In genomic region chr16:88744520-88744835, GRCh38 we compare ENCODE assay signal across 18 cellular contexts. TPM values are rescaled to one million over a fixed set of nuclear protein-coding genes. Genes with fewer than 3 reads are reported as not detected.
A peak's percentile ranks its signal among the peaks of the same experiment; 100 is the strongest.
DNase-seq lines count a peak whose midpoint lies in the region; ATAC-seq and TF ChIP-seq lines count a peak whose summit lies in the region.
"Had no signal": no experiment of that assay in that cellular context is flagged by ENCODE, and none has a peak within 500 bp of the region (broad histone marks: within the 10 kb centered on the region; RNA-seq: fewer than 3 reads in every experiment).

No MANE protein-coding gene starts in this region.

- H3K27ac Mint-ChIP-seq in activated naive CD4-positive, alpha-beta T cell treated with anti-CD3 and anti-CD28 coated beads, Interleukin-2, amount 50 U/mL, for 24 hours, result peak overlapping the region; percentile 46
- no peak overlapping the region for H3K27ac Mint-ChIP-seq in activated naive CD4-positive, alpha-beta T cell treated with anti-CD3 and anti-CD28 coated beads for 36 hours
- peak overlapping the region; percentile 47 for H3K27ac Mint-ChIP-seq in stimulated activated naive B cell treated with anti-CD40 and anti-IgM and Interleukin-4, amounts not matched to agents 10 μg/mL and 1 μg/mL and 100 μg/mL, for 72 hours
- H3K27ac Mint-ChIP-seq: activated CD4-positive, alpha-beta T cell treated with anti-CD3 and anti-CD28 coated beads for 36 hours; nephron had no signal

- H3K4me1 ChIP-seq in gastroesophageal sphincter, result peaks cover 0 to 57% (median 40%) of the 10 kb centered on the region in 3 donors
- H3K4me1 ChIP-seq: parathyroid adenoma had no signal

- H3K9me3 Mint-ChIP-seq in activated naive CD4-positive, alpha-beta T cell treated with anti-CD3 and anti-CD28 coated beads, Interleukin-2, amount 50 U/mL, for 24 hours, result no peaks in the 10 kb centered on the region
- no peaks in the 10 kb centered on the region for H3K9me3 Mint-ChIP-seq in activated naive CD4-positive, alpha-beta T cell treated with anti-CD3 and anti-CD28 coated beads for 36 hours
- H3K9me3 Mint-ChIP-seq in stimulated activated naive B cell treated with anti-CD40 and anti-IgM and Interleukin-4, amounts not matched to agents 10 μg/mL and 1 μg/mL and 100 μg/mL, for 72 hours, result no peaks in the 10 kb centered on the region
- H3K9me3 Mint-ChIP-seq: activated T-cell treated with anti-CD3 and anti-CD28 coated beads, Interleukin-2, amount 50 U/mL, for 4 hours; effector memory CD8-positive, alpha-beta T cell; IgD-negative memory B cell; nephron had no signal

- no peaks in the 10 kb centered on the region for H3K36me3 Mint-ChIP-seq in activated naive CD4-positive, alpha-beta T cell treated with anti-CD3 and anti-CD28 coated beads, Interleukin-2, amount 50 U/mL, for 24 hours
- no peaks in the 10 kb centered on the region for H3K36me3 Mint-ChIP-seq in activated naive CD4-positive, alpha-beta T cell treated with anti-CD3 and anti-CD28 coated beads for 36 hours (ENCODE audit: low read depth)
- H3K36me3 Mint-ChIP-seq in stimulated activated naive B cell treated with anti-CD40 and anti-IgM and Interleukin-4, amounts not matched to agents 10 μg/mL and 1 μg/mL and 100 μg/mL, for 72 hours, result peaks cover 13 to 16% of the 10 kb centered on the region in 2 donors

- WGBS in gastroesophageal sphincter (ENCODE audit: low coverage in 1 of 2), 2 donors, result no CpG with 5 or more reads among the region's 14 CpGs

- no peak overlapping the region for H3K4me3 Mint-ChIP-seq in activated naive CD4-positive, alpha-beta T cell treated with anti-CD3 and anti-CD28 coated beads, Interleukin-2, amount 50 U/mL, for 24 hours
- no peak overlapping the region for H3K4me3 Mint-ChIP-seq in activated naive CD4-positive, alpha-beta T cell treated with anti-CD3 and anti-CD28 coated beads for 36 hours
- H3K4me3 Mint-ChIP-seq in stimulated activated naive B cell treated with anti-CD40 and anti-IgM and Interleukin-4, amounts not matched to agents 10 μg/mL and 1 μg/mL and 100 μg/mL, for 72 hours, result peak overlapping the region in 1 of 2 donors; percentile 37
- H3K4me3 Mint-ChIP-seq: activated CD4-positive, alpha-beta T cell treated with anti-CD3 and anti-CD28 coated beads for 36 hours; activated T-cell treated with anti-CD3 and anti-CD28 coated beads, Interleukin-2, amount 50 U/mL, for 4 hours; nephron had no signal

- CTCF ChIA-PET in activated naive CD4-positive, alpha-beta T cell treated with anti-CD3 and anti-CD28 coated beads for 36 hours (lab: Charles Lee), result interaction anchor here (0.6 to 4.6 kb wide), 5 partner anchors 10 to 532 kb away, joined by 3 to 35 read pairs (median 7); no protein-coding TSS in a partner anchor

- no peak for DNase-seq in activated naive CD4-positive, alpha-beta T cell treated with anti-CD3 and anti-CD28 coated beads for 36 hours
- DNase-seq in stimulated activated naive B cell treated with anti-CD40 and anti-IgM and Interleukin-4, amounts not matched to agents 10 μg/mL and 1 μg/mL and 100 μg/mL, for 72 hours, result no peak
- DNase-seq in hypothalamus (lab: John Stamatoyannopoulos, UW), result no peak
- DNase-seq in NCI-H2081 (lab: John Stamatoyannopoulos, UW), result no peak
- DNase-seq: foreskin keratinocyte, NCI-H226 had no signal

- peak overlapping the region in 3 of 4 donors; percentile 20 to 86 (median 54) for H3K27ac ChIP-seq in gastroesophageal sphincter
- H3K27ac ChIP-seq: breast epithelium, colonic mucosa, foreskin keratinocyte, parathyroid adenoma had no signal

- no peaks in the 10 kb centered on the region for H3K9me3 ChIP-seq in gastroesophageal sphincter
- H3K9me3 ChIP-seq: breast epithelium, colonic mucosa, upper lobe of left lung had no signal

- no peak for TF ChIP-seq CTCF in gastroesophageal sphincter (IDR thresholded peaks at IDR 0.05)

- H3K4me3 ChIP-seq in gastroesophageal sphincter, result no peak overlapping the region
- H3K4me3 ChIP-seq: colonic mucosa, upper lobe of left lung had no signal

- intact Hi-C loops in activated naive CD4-positive, alpha-beta T cell treated with anti-CD3 and anti-CD28 coated beads for 36 hours (cut with micrococcal nuclease), result no loop called here

- no peak for TF ChIP-seq POLR2A in gastroesophageal sphincter (IDR thresholded peaks at IDR 0.05)

- H3K36me3 ChIP-seq in gastroesophageal sphincter, result peaks cover 0 to 36% of the 10 kb centered on the region in 2 donors
- H3K36me3 ChIP-seq: breast epithelium, colonic mucosa had no signal

- no peaks in the 10 kb centered on the region for H3K27me3 Mint-ChIP-seq in activated naive CD4-positive, alpha-beta T cell treated with anti-CD3 and anti-CD28 coated beads, Interleukin-2, amount 50 U/mL, for 24 hours
- no peaks in the 10 kb centered on the region for H3K27me3 Mint-ChIP-seq in activated naive CD4-positive, alpha-beta T cell treated with anti-CD3 and anti-CD28 coated beads for 36 hours (ENCODE audit: low read depth)
- H3K27me3 Mint-ChIP-seq in stimulated activated naive B cell treated with anti-CD40 and anti-IgM and Interleukin-4, amounts not matched to agents 10 μg/mL and 1 μg/mL and 100 μg/mL, for 72 hours, result no peaks in the 10 kb centered on the region
- H3K27me3 Mint-ChIP-seq: activated CD4-positive, alpha-beta T cell treated with anti-CD3 and anti-CD28 coated beads for 36 hours; effector memory CD8-positive, alpha-beta T cell; IgD-negative memory B cell had no signal

- peaks cover 28% of the 10 kb centered on the region for H3K4me1 Mint-ChIP-seq in activated naive CD4-positive, alpha-beta T cell treated with anti-CD3 and anti-CD28 coated beads, Interleukin-2, amount 50 U/mL, for 24 hours
- H3K4me1 Mint-ChIP-seq in activated naive CD4-positive, alpha-beta T cell treated with anti-CD3 and anti-CD28 coated beads for 36 hours (ENCODE audit: low read depth), result peaks cover 32% of the 10 kb centered on the region
- H3K4me1 Mint-ChIP-seq in stimulated activated naive B cell treated with anti-CD40 and anti-IgM and Interleukin-4, amounts not matched to agents 10 μg/mL and 1 μg/mL and 100 μg/mL, for 72 hours, result peaks cover 37 to 51% of the 10 kb centered on the region in 2 donors

- no peak for ATAC-seq in gastroesophageal sphincter
- ATAC-seq in stimulated activated naive B cell treated with anti-CD40 and anti-IgM and Interleukin-4, amounts not matched to agents 10 μg/mL and 1 μg/mL and 100 μg/mL, for 72 hours (replicated peaks), result no peak

- no peaks in the 10 kb centered on the region for H3K27me3 ChIP-seq in gastroesophageal sphincter
- H3K27me3 ChIP-seq: breast epithelium, colonic mucosa, foreskin keratinocyte, upper lobe of left lung had no signal

- TF ChIP-seq EP300 in gastroesophageal sphincter (IDR thresholded peaks at IDR 0.05), result no peak

RNA-seq across cellular contexts. Expression of gene CTU2, which starts 38.2 kb away (rescaled TPM):
- total RNA-seq in activated naive CD4-positive, alpha-beta T cell treated with anti-CD3 and anti-CD28 coated beads for 36 hours, result 10 to 100 TPM; 46.1 to 48.1 TPM
- total RNA-seq in gastroesophageal sphincter, result 10 to 100 TPM in 2 of 4 donors, 1 to 10 TPM in 2; 6.0 to 19.9 (median 10.7) TPM

RNA-seq across cellular contexts. Expression of gene RNF166, which starts 38.3 kb away (rescaled TPM):
- 10 to 100 TPM; 33.6 to 35.3 TPM for total RNA-seq in activated naive CD4-positive, alpha-beta T cell treated with anti-CD3 and anti-CD28 coated beads for 36 hours
- total RNA-seq in gastroesophageal sphincter, result 10 to 100 TPM; 19.5 to 27.8 (median 22.3) TPM

RNA-seq across cellular contexts. Expression of gene PIEZO1, which starts 40.5 kb away (rescaled TPM):
- total RNA-seq in activated naive CD4-positive, alpha-beta T cell treated with anti-CD3 and anti-CD28 coated beads for 36 hours, result 10 to 100 TPM; 78.2 to 80.1 TPM
- 100 to 1,000 TPM; 105 to 248 (median 172) TPM for total RNA-seq in gastroesophageal sphincter

RNA-seq across cellular contexts. Expression of gene SNAI3, which starts 58.2 kb away (rescaled TPM):
- 1 to 10 TPM; 2.9 to 3.0 TPM for total RNA-seq in activated naive CD4-positive, alpha-beta T cell treated with anti-CD3 and anti-CD28 coated beads for 36 hours
- total RNA-seq in gastroesophageal sphincter, result 1 to 10 TPM in 2 of 4 donors, under 1 TPM in 1, not detected in 1; 0.39 to 1.7 (median 1.1) TPM
- total RNA-seq: A172, foreskin keratinocyte had no signal

RNA-seq across cellular contexts. Expression of gene CDT1, which starts 59.1 kb away (rescaled TPM):
- 100 to 1,000 TPM; 223 to 231 TPM for total RNA-seq in activated naive CD4-positive, alpha-beta T cell treated with anti-CD3 and anti-CD28 coated beads for 36 hours
- total RNA-seq in gastroesophageal sphincter, result 1 to 10 TPM in 1 of 4 donors, under 1 TPM in 1, not detected in 2; 0.92 to 2.0 TPM
